In genomic region chr10:51683031-51683830, GRCh38 we compare ENCODE assay signal across 20 cellular contexts. TPM values are rescaled to one million over a fixed set of nuclear protein-coding genes. Genes with fewer than 3 reads are reported as not detected.
A peak's percentile ranks its signal among the peaks of the same experiment; 100 is the strongest.
DNase-seq lines count a peak whose midpoint lies in the region; ATAC-seq and TF ChIP-seq lines count a peak whose summit lies in the region.
"Had no signal": no experiment of that assay in that cellular context is flagged by ENCODE, and none has a peak within 500 bp of the region (broad histone marks: within the 10 kb centered on the region; RNA-seq: fewer than 3 reads in every experiment).

No MANE protein-coding gene starts in this region.

- H3K36me3 ChIP-seq in PC-3 (ENCODE audit: low read depth, low read length) (no peaks in the 10 kb centered on the region), fibroblast of lung (ENCODE audit: control insufficient read depth, insufficient read depth, low read length) (no peaks in the 10 kb centered on the region), mesenchymal stem cell (ENCODE audit: control insufficient read depth in 1 of 2, insufficient read depth in 2 of 2, low read depth in 1 of 2, low read length in 2 of 2) (no peaks in the 10 kb centered on the region)
- H3K36me3 ChIP-seq: BLaER1, colonic mucosa, ovary, thyroid gland, WERI-Rb-1 had no signal

- ATAC-seq in PC-3: peak; percentile 65
- no peak for ATAC-seq in HG03159 (IDR thresholded peaks at IDR 0.05; ENCODE audit: unreplicated experiment)
- ATAC-seq: activated CD8-positive, alpha-beta T cell treated with anti-CD3 and anti-CD28 coated beads, Interleukin-2, amount 10 ng/mL, durations not matched to agents 7 days and 5 days had no signal

- TF ChIP-seq CTCF in PC-3 (conservative IDR thresholded peaks at IDR 0.05; ENCODE audit: low read depth, low read length): no peak
- no peak for TF ChIP-seq CTCF in fibroblast of lung (conservative IDR thresholded peaks at IDR 0.05 in 1 of 2, IDR thresholded peaks at IDR 0.05 in 1 of 2; ENCODE audit: low read depth in 1 of 2, low read length in 2 of 2)

- no peak overlapping the region for H2BK5ac ChIP-seq in mesenchymal stem cell (ENCODE audit: low read depth, low read length, poor library complexity, severe bottlenecking)

- H2BK120ac ChIP-seq in mesenchymal stem cell (ENCODE audit: low read depth, low read length): no peak overlapping the region

- in situ Hi-C loops in KBM-7 (cut with MboI; ENCODE audit: low pct_unique_long_range_greater_than_20kb, low sequenced_read_pairs): no loop called here

- H2BK15ac ChIP-seq in mesenchymal stem cell (ENCODE audit: low read depth, poor library complexity, severe bottlenecking): no peak overlapping the region

- H4K91ac ChIP-seq in mesenchymal stem cell (ENCODE audit: low read length): no peak overlapping the region

- H3K4me1 ChIP-seq in PC-3 (ENCODE audit: insufficient read depth, low read length) (peaks cover 36% of the 10 kb centered on the region), fibroblast of lung (ENCODE audit: control insufficient read depth, extremely low read depth, insufficient read depth, low read length) (no peaks in the 10 kb centered on the region), mesenchymal stem cell (ENCODE audit: control insufficient read depth, insufficient read depth, low read depth, low read length) (no peaks in the 10 kb centered on the region)
- H3K4me1 ChIP-seq: BLaER1, colonic mucosa, thyroid gland had no signal

- H3K14ac ChIP-seq in mesenchymal stem cell (ENCODE audit: low read length in 2 of 2): peak overlapping the region in 1 of 2 experiments; percentile 84

- BruUV-seq in PC-3 (replicated peaks; lab: Mats Ljungman, UMichigan): no TSS peak

- H3K9me3 ChIP-seq in PC-3 (ENCODE audit: low read length) (no peaks in the 10 kb centered on the region), fibroblast of lung (ENCODE audit: control insufficient read depth, insufficient read depth, low read depth, low read length) (no peaks in the 10 kb centered on the region), mesenchymal stem cell (ENCODE audit: control insufficient read depth, low read length) (no peaks in the 10 kb centered on the region)
- H3K9me3 ChIP-seq: BLaER1, colonic mucosa, ovary, thyroid gland had no signal

- H4K20me1 ChIP-seq in PC-3 (ENCODE audit: low read length) (no peaks in the 10 kb centered on the region), fibroblast of lung (ENCODE audit: control insufficient read depth, extremely low read depth, insufficient read depth, low read length) (no peaks in the 10 kb centered on the region)
- H4K20me1 ChIP-seq: BLaER1 had no signal

- no peak overlapping the region for H3K23ac ChIP-seq in mesenchymal stem cell (ENCODE audit: low read length in 2 of 2)

- H2AFZ ChIP-seq in PC-3 (ENCODE audit: low read length) (peak overlapping the region; percentile 3; the same call in 1 of the 2 replicates), fibroblast of lung (ENCODE audit: low read length) (no peak overlapping the region), mesenchymal stem cell (ENCODE audit: low read depth, low read length) (no peak overlapping the region)
- H2AFZ ChIP-seq: hepatocyte had no signal

- H3K4me3 ChIP-seq in PC-3 (ENCODE audit: low read length) (no peak overlapping the region), fibroblast of lung (replicated peaks in 1 of 4; ENCODE audit: control extremely low read depth in 1 of 4, insufficient read depth in 1 of 4, low read depth in 3 of 4, low read length in 4 of 4) (no peak overlapping the region), mesenchymal stem cell (ENCODE audit: insufficient read depth in 1 of 2, low read depth in 1 of 2, low read length in 2 of 2) (peak overlapping the region in 1 of 2 experiments; percentile 37)
- H3K4me3 ChIP-seq: BLaER1, colonic mucosa, hepatocyte, ovary, skin epidermis, thyroid gland had no signal

- no peak overlapping the region for H2AK5ac ChIP-seq in mesenchymal stem cell (ENCODE audit: low read length, severe bottlenecking)

- no peak overlapping the region for H4K8ac ChIP-seq in mesenchymal stem cell (ENCODE audit: low read length)

- H3K27me3 ChIP-seq in PC-3 (ENCODE audit: low read length): no peaks in the 10 kb centered on the region
- H3K27me3 ChIP-seq in fibroblast of lung (ENCODE audit: control insufficient read depth, insufficient read depth, low read length): no peaks in the 10 kb centered on the region
- H3K27me3 ChIP-seq in mesenchymal stem cell (ENCODE audit: control insufficient read depth in 1 of 2, insufficient read depth in 1 of 2, low read length in 2 of 2): no peaks in the 10 kb centered on the region
- H3K27me3 ChIP-seq: BLaER1, colonic mucosa, hepatocyte, ovary, thyroid gland had no signal

- H3K4me2 ChIP-seq in PC-3 (ENCODE audit: low read length) (peak overlapping the region; percentile 34), fibroblast of lung (ENCODE audit: extremely low read depth, insufficient read depth, low read length) (peak overlapping the region; percentile 4), mesenchymal stem cell (ENCODE audit: low read length, poor library complexity, severe bottlenecking) (no peak overlapping the region)
- H3K4me2 ChIP-seq: BLaER1, hepatocyte had no signal

- POLR2A ChIA-PET in PC-3 (lab: Charles Lee; ENCODE audit: unreplicated experiment): interaction anchor here (0.6 to 0.7 kb wide), 2 partner anchors 112 to 547 kb away, joined by 4 to 5 read pairs; no protein-coding TSS in a partner anchor

- no peak overlapping the region for H3K4ac ChIP-seq in mesenchymal stem cell (ENCODE audit: low read depth in 1 of 2, low read length in 2 of 2)

- no peaks in the 10 kb centered on the region for H3F3A ChIP-seq in PC-3 (ENCODE audit: low read length, unreplicated experiment)

- H2BK12ac ChIP-seq in mesenchymal stem cell (ENCODE audit: low read length in 2 of 2): no peak overlapping the region

- H3K79me2 ChIP-seq in PC-3 (ENCODE audit: low read length) (no peaks in the 10 kb centered on the region), fibroblast of lung (ENCODE audit: control insufficient read depth, insufficient read depth, low read length) (no peaks in the 10 kb centered on the region)
- H3K79me2 ChIP-seq: hepatocyte had no signal

- no peaks in the 10 kb centered on the region for H3K79me1 ChIP-seq in mesenchymal stem cell (replicated peaks; ENCODE audit: low read length, poor library complexity, severe bottlenecking)

- H3K9ac ChIP-seq in PC-3 (ENCODE audit: low read length) (no peak overlapping the region), fibroblast of lung (ENCODE audit: insufficient read depth, low read length) (no peak overlapping the region), mesenchymal stem cell (ENCODE audit: low read length) (peak overlapping the region; percentile 52)
- H3K9ac ChIP-seq: BLaER1 had no signal

- intact Hi-C loops in PC-3 (cut with micrococcal nuclease): loop anchor here (5.0 kb wide), 2 partner anchors 136 to 216 kb away; no protein-coding TSS in a partner anchor

- peak; percentile 17 for DNase-seq in GM03348 (ENCODE audit: low spot score)
- DNase-seq in PC-3: peak; percentile 84
- peak; percentile 2 to 83 for DNase-seq in fibroblast of lung (ENCODE audit: low read depth in 2 of 2)
- peak; percentile 63 for DNase-seq in mesenchymal stem cell
- no peak for DNase-seq in HuH-7 (ENCODE audit: low spot score)
- DNase-seq in KBM-7: no peak
- no peak for DNase-seq in middle frontal gyrus (ENCODE audit: extremely low spot score, low spot score)
- DNase-seq: activated CD8-positive, alpha-beta T cell treated with anti-CD3 and anti-CD28 coated beads, Interleukin-2, amount 10 ng/mL, durations not matched to agents 7 days and 5 days; amygdala; colonic mucosa; KG1; NK-92 treated with Interleukin-12 subunit alpha and Interleukin-12 subunit beta, amount 100 ng/mL, for 24 hours; T-helper 1 cell; thyroid gland; WERI-Rb-1 had no signal

- H3K27ac ChIP-seq in PC-3 (ENCODE audit: low read length) (peak overlapping the region; percentile 55), fibroblast of lung (ENCODE audit: insufficient read depth, low read length) (no peak overlapping the region), mesenchymal stem cell (ENCODE audit: low read length, poor library complexity, severe bottlenecking) (no peak overlapping the region)
- H3K27ac ChIP-seq: BLaER1, colonic mucosa, hepatocyte, ovary, skin epidermis, thyroid gland, WERI-Rb-1 had no signal

- CTCF ChIA-PET in PC-3 (lab: Charles Lee): interaction anchor here (0.5 to 1.0 kb wide), 5 partner anchors 36 to 533 kb away, joined by 3 to 6 read pairs (median 3); no protein-coding TSS in a partner anchor

- 73% methylated on average over 4 of the region's 4 CpGs for WGBS in mesenchymal stem cell

- H3K9me2 ChIP-seq in PC-3 (replicated peaks; ENCODE audit: low read length): no peaks in the 10 kb centered on the region

- peak overlapping the region in 1 of 2 experiments; percentile 21 for H3K18ac ChIP-seq in mesenchymal stem cell (ENCODE audit: low read depth in 1 of 2, low read length in 2 of 2)

RNA-seq across cellular contexts. Expression of gene CSTF2T, which starts 16.2 kb away (rescaled TPM):
- total RNA-seq in PC-3 (2014; rRNA removed) (41.7 and 45.2 TPM in 2 replicates), fibroblast of lung (14.9 and 20.0 TPM in 2 replicates)
- polyA plus RNA-seq in fibroblast of lung: 5.9 and 8.3 TPM in 2 replicates
- polyA plus RNA-seq in fibroblast of lung (2012): 10.1 and 14.4 TPM in 2 replicates
- polyA minus RNA-seq in fibroblast of lung (ENCODE audit: low replicate concordance): 12.6 and 13.2 TPM in 2 replicates
- 7.5 TPM for polyA plus RNA-seq in mesenchymal stem cell (2013, experiment 1 of 2)
- polyA plus RNA-seq in mesenchymal stem cell (2013, experiment 2 of 2): 7.7 TPM

Comparison
In these comparisons a context has a peak if more than half of its experiments do, and no peak if none do; other contexts are left out.
1. DNase-seq: peak in GM03348 (single experiment), PC-3 (single experiment), fibroblast of lung (2 of 2) and mesenchymal stem cell (single experiment); none in HuH-7 (single experiment), KBM-7 (single experiment) and middle frontal gyrus (single experiment).